ENCODE assay signal across 23 cellular contexts in the genomic region with DNA sequence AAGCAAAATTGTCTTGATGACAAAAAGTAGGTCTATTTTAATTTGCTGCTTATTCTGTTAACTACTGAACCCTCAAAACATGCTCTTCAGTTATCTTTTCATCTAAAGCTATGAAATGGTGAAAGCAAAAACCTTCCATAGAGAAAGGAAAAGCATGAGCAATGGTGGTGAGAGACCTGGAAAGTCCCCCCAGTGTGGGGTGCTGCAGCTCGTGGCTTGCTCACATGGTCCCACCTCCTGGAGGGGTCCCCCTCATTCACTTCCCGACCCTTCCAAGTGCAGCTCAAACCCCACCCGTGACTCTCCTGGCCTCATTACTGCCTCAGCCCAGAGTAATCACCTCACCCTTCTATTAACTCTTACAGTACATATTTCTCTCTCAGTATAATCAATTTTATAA.
"Had no signal": no experiment of that assay in that cellular context is flagged by ENCODE, and none has a peak within 500 bp of the region (broad histone marks: within the 10 kb centered on the region; RNA-seq: fewer than 3 reads in every experiment).

No MANE protein-coding gene starts in this region.

- H3K4me1 ChIP-seq: foreskin keratinocyte, left ventricle myocardium inferior, lower lobe of right lung, neural progenitor cell, pancreas, tibial artery had no signal

- H3K9me3 Mint-ChIP-seq: endodermal cell; natural killer cell treated with Interleukin-12 subunit alpha and Interleukin-12 subunit beta and Interleukin-15 and Interleukin-18, amount 100 ng/mL, for 72 hours; neural progenitor cell had no signal

- H3K27me3 ChIP-seq: foreskin keratinocyte, hepatocyte, neural progenitor cell, pancreas, tibial artery had no signal

- H3K4me2 ChIP-seq: hepatocyte, neural progenitor cell had no signal

- DNase-seq: effector CD4-positive, alpha-beta T cell; endodermal cell; erythroblast; foreskin keratinocyte; head of caudate nucleus; kidney; left cardiac atrium; left ventricle myocardium inferior; lower lobe of right lung; mesenchymal stem cell; midbrain; nucleus accumbens; pancreas; right cardiac atrium; small intestine; stimulated activated CD4-positive, alpha-beta T cell treated with anti-CD3 and anti-CD28 coated beads, Interleukin-12 subunit alpha, Interleukin-12 subunit beta, amount 100 ng/mL, for 4 hours; stimulated activated naive CD4-positive, alpha-beta T cell treated with Interleukin-2 at 50 U/mL for 16 hours; tibial artery had no signal

- H3K36me3 ChIP-seq: left ventricle myocardium inferior, lower lobe of right lung, neural progenitor cell, pancreas, tibial artery had no signal

- H3K4me3 Mint-ChIP-seq: endodermal cell; natural killer cell treated with Interleukin-12 subunit alpha and Interleukin-12 subunit beta and Interleukin-15 and Interleukin-18, amount 100 ng/mL, for 72 hours; neural progenitor cell had no signal

- H3K27ac Mint-ChIP-seq: endodermal cell; natural killer cell treated with Interleukin-12 subunit alpha and Interleukin-12 subunit beta and Interleukin-15 and Interleukin-18, amount 100 ng/mL, for 72 hours; neural progenitor cell; progenitor cell of endocrine pancreas had no signal

- H3K36me3 Mint-ChIP-seq: natural killer cell treated with Interleukin-12 subunit alpha and Interleukin-12 subunit beta and Interleukin-15 and Interleukin-18, amount 100 ng/mL, for 72 hours; neural progenitor cell had no signal

- H3K4me1 Mint-ChIP-seq: endodermal cell, neural progenitor cell had no signal

- ATAC-seq: foreskin keratinocyte; left cardiac atrium; lower lobe of right lung; natural killer cell treated with Interleukin-12 subunit alpha and Interleukin-12 subunit beta and Interleukin-15 and Interleukin-18, amount 100 ng/mL, for 72 hours; pancreas; right cardiac atrium had no signal

- H3K4me3 ChIP-seq: coronary artery, hepatocyte, left ventricle myocardium inferior, lower lobe of right lung, neural progenitor cell, pancreas, tibial artery had no signal

- H3K79me2 ChIP-seq: hepatocyte had no signal

- H2AFZ ChIP-seq: hepatocyte, neural progenitor cell had no signal

- H3K27ac ChIP-seq: coronary artery, foreskin keratinocyte, hepatocyte, left ventricle myocardium inferior, lower lobe of right lung, neural progenitor cell, pancreas, tibial artery had no signal

- FAIRE-seq: kidney, pancreas, small intestine had no signal
